ENCODE assay signal across 20 cellular contexts in genomic region chr2:119960821-119961220, GRCh38. TPM values are rescaled to one million over a fixed set of nuclear protein-coding genes. Genes with fewer than 3 reads are reported as not detected.
A peak's percentile ranks its signal among the peaks of the same experiment; 100 is the strongest.
DNase-seq lines count a peak whose midpoint lies in the region; ATAC-seq lines count a peak whose summit lies in the region.
"Had no signal": no experiment of that assay in that cellular context is flagged by ENCODE, and none has a peak within 500 bp of the region (broad histone marks: within the 10 kb centered on the region; RNA-seq: fewer than 3 reads in every experiment).

No MANE protein-coding gene starts in this region.

- H3K4me3 ChIP-seq in skeletal muscle cell (ENCODE audit: low read depth, low read length): no peak overlapping the region
- H3K4me3 ChIP-seq: BLaER1, lung, thoracic aorta had no signal

- H3K9me3 Mint-ChIP-seq in effector memory CD8-positive, alpha-beta T cell: no peaks in the 10 kb centered on the region
- H3K9me3 Mint-ChIP-seq: activated CD4-positive, alpha-beta memory T cell treated with anti-CD3 and anti-CD28 coated beads, Interleukin-2, amount 10 ng/mL, durations not matched to agents 7 days and 5 days had no signal

- in situ Hi-C loops in G401 (cut with HindIII; ENCODE audit: low sequenced_read_pairs): no loop called here

- H3K27me3 Mint-ChIP-seq in effector memory CD8-positive, alpha-beta T cell: no peaks in the 10 kb centered on the region
- H3K27me3 Mint-ChIP-seq: activated CD4-positive, alpha-beta memory T cell treated with anti-CD3 and anti-CD28 coated beads, Interleukin-2, amount 10 ng/mL, durations not matched to agents 7 days and 5 days; naive thymus-derived CD4-positive, alpha-beta T cell had no signal

- peaks cover 16 to 41% of the 10 kb centered on the region in 2 donors for H3K4me1 Mint-ChIP-seq in effector memory CD8-positive, alpha-beta T cell (ENCODE audit: low read depth in 2 of 2)
- H3K4me1 Mint-ChIP-seq: activated CD4-positive, alpha-beta memory T cell treated with anti-CD3 and anti-CD28 coated beads, Interleukin-2, amount 10 ng/mL, durations not matched to agents 7 days and 5 days had no signal

- DNase-seq in EH (ENCODE audit: low read depth) (peak; percentile 44), LHCN-M2 (ENCODE audit: low read depth) (peak; percentile 52), skeletal muscle cell (ENCODE audit: low read depth) (peak; percentile 62), hepatic stellate cell (ENCODE audit: low spot score) (no peak), mucosa of gallbladder (ENCODE audit: low spot score) (no peak), G401 (ENCODE audit: low spot score) (no peak)
- no peak for DNase-seq in effector memory CD8-positive, alpha-beta T cell
- DNase-seq: activated CD4-positive, alpha-beta memory T cell treated with anti-CD3 and anti-CD28 coated beads, Interleukin-2, amount 10 ng/mL, durations not matched to agents 7 days and 5 days; amniotic stem cell; DMS 273 treated with DMSO at 0.1 percent for 48 hours; glutamatergic neuron; H7; naive thymus-derived CD4-positive, alpha-beta T cell; NCI-H1105; posterior cingulate gyrus; small intestine; stimulated activated CD4-positive, alpha-beta T cell treated with anti-CD3 and anti-CD28 coated beads, Interleukin-4, amount 100 ng/mL, for 24 hours had no signal

- peak overlapping the region in 1 of 2 donors; percentile 8 for H3K4me3 Mint-ChIP-seq in effector memory CD8-positive, alpha-beta T cell
- H3K4me3 Mint-ChIP-seq: activated CD4-positive, alpha-beta memory T cell treated with anti-CD3 and anti-CD28 coated beads, Interleukin-2, amount 10 ng/mL, durations not matched to agents 7 days and 5 days; naive thymus-derived CD4-positive, alpha-beta T cell had no signal

- peaks cover 98% of the 10 kb centered on the region for H3K36me3 Mint-ChIP-seq in effector memory CD8-positive, alpha-beta T cell (ENCODE audit: insufficient read depth)

- H3K27ac Mint-ChIP-seq in effector memory CD8-positive, alpha-beta T cell: peak overlapping the region; percentile 65 to 77
- H3K27ac Mint-ChIP-seq: activated CD4-positive, alpha-beta memory T cell treated with anti-CD3 and anti-CD28 coated beads, Interleukin-2, amount 10 ng/mL, durations not matched to agents 7 days and 5 days; naive thymus-derived CD4-positive, alpha-beta T cell had no signal

- ATAC-seq in effector memory CD8-positive, alpha-beta T cell (replicated peaks): no peak
- ATAC-seq: naive thymus-derived CD4-positive, alpha-beta T cell had no signal

RNA-seq across cellular contexts. Expression of gene EPB41L5, which starts 52.1 kb away (rescaled TPM):
- total RNA-seq in LHCN-M2 (2014; rRNA removed) (13.9 and 14.0 TPM in 2 replicates), mucosa of gallbladder (27.4 TPM)
- polyA plus RNA-seq in LHCN-M2 (2012): 4.2 TPM
- total RNA-seq in G401 (2014; rRNA removed; shearing (Covaris generic)): 19.3 and 21.3 TPM in 2 replicates

Comparison
In these comparisons a context has a peak if more than half of its experiments do, and no peak if none do; other contexts are left out.
1. DNase-seq: peak in EH (single experiment), LHCN-M2 (single experiment) and skeletal muscle cell (single experiment); none in effector memory CD8-positive, alpha-beta T cell (0 of 3), hepatic stellate cell (single experiment), mucosa of gallbladder (single experiment) and G401 (single experiment).